In genomic region chr1:223747838-223748335, GRCh38 we compare ENCODE assay signal across 9 cellular contexts. TPM values are rescaled to one million over a fixed set of nuclear protein-coding genes. Genes with fewer than 3 reads are reported as not detected.
DNase-seq lines count a peak whose midpoint lies in the region; TF ChIP-seq lines count a peak whose summit lies in the region.
"Had no signal": no experiment of that assay in that cellular context is flagged by ENCODE, and none has a peak within 500 bp of the region (broad histone marks: within the 10 kb centered on the region; RNA-seq: fewer than 3 reads in every experiment).

No MANE protein-coding gene starts in this region.

- 90 to 100% methylated on average over 3 of the region's 4 CpGs for WGBS in mesodermal cell (ENCODE audit: insufficient coverage in 2 of 2), 2 experiments

- peaks cover 9% of the 10 kb centered on the region for H3K4me1 Mint-ChIP-seq in activated naive CD8-positive, alpha-beta T cell (ENCODE audit: low read depth)
- peaks cover 2% of the 10 kb centered on the region for H3K4me1 Mint-ChIP-seq in activated naive CD8-positive, alpha-beta T cell treated with anti-CD3 and anti-CD28 coated beads for 36 hours

- H3K4me3 ChIP-seq in breast epithelium: no peak overlapping the region
- no peak overlapping the region for H3K4me3 ChIP-seq in mesodermal cell (ENCODE audit: extremely low read depth, insufficient read depth, low read length, poor library complexity, severe bottlenecking)
- H3K4me3 ChIP-seq in uterus: no peak overlapping the region

- intact Hi-C loops in breast epithelium (cut with DNase I; ENCODE audit: low total_unique reads) (loop anchor here (5.0 kb wide), 1 partner anchor 46 kb away; no protein-coding TSS in a partner anchor), uterus (cut with DNase I; ENCODE audit: low total_unique reads) (loop anchor here (5.0 kb wide), 2 partner anchors 36 to 51 kb away; partner anchors contain the start of gene CAPN2)

- H3K27me3 ChIP-seq in breast epithelium (no peaks in the 10 kb centered on the region), uterus (no peaks in the 10 kb centered on the region)

- no peak overlapping the region for H3K27ac Mint-ChIP-seq in activated naive CD8-positive, alpha-beta T cell
- H3K27ac Mint-ChIP-seq in activated naive CD8-positive, alpha-beta T cell treated with anti-CD3 and anti-CD28 coated beads for 36 hours: no peak overlapping the region

- H3K9me3 ChIP-seq in breast epithelium (no peaks in the 10 kb centered on the region), mesodermal cell (ENCODE audit: control insufficient read depth, low read length) (no peaks in the 10 kb centered on the region), uterus (no peaks in the 10 kb centered on the region)

- H3K36me3 ChIP-seq in breast epithelium: peaks cover 2% of the 10 kb centered on the region
- peaks cover 94% of the 10 kb centered on the region for H3K36me3 ChIP-seq in mesodermal cell (ENCODE audit: control insufficient read depth, insufficient read depth, low read length)
- H3K36me3 ChIP-seq in uterus: no peaks in the 10 kb centered on the region

- no peaks in the 10 kb centered on the region for H3K9me3 Mint-ChIP-seq in activated naive CD8-positive, alpha-beta T cell (ENCODE audit: low read depth)
- H3K9me3 Mint-ChIP-seq in activated naive CD8-positive, alpha-beta T cell treated with anti-CD3 and anti-CD28 coated beads for 36 hours: no peaks in the 10 kb centered on the region

- TF ChIP-seq CTCF in breast epithelium (IDR thresholded peaks at IDR 0.05) (no peak), uterus (IDR thresholded peaks at IDR 0.05) (no peak)

- no peaks in the 10 kb centered on the region for H3K27me3 Mint-ChIP-seq in activated naive CD8-positive, alpha-beta T cell
- no peaks in the 10 kb centered on the region for H3K27me3 Mint-ChIP-seq in activated naive CD8-positive, alpha-beta T cell treated with anti-CD3 and anti-CD28 coated beads for 36 hours

- H3K36me3 Mint-ChIP-seq in activated naive CD8-positive, alpha-beta T cell: peaks cover 15% of the 10 kb centered on the region
- peaks cover 9% of the 10 kb centered on the region for H3K36me3 Mint-ChIP-seq in activated naive CD8-positive, alpha-beta T cell treated with anti-CD3 and anti-CD28 coated beads for 36 hours

- peak overlapping the region; percentile 27 for H3K4me3 Mint-ChIP-seq in activated naive CD8-positive, alpha-beta T cell
- H3K4me3 Mint-ChIP-seq in activated naive CD8-positive, alpha-beta T cell treated with anti-CD3 and anti-CD28 coated beads for 36 hours: no peak overlapping the region

- no peak for TF ChIP-seq POLR2A in breast epithelium (IDR thresholded peaks at IDR 0.05)
- TF ChIP-seq POLR2A in uterus (IDR thresholded peaks at IDR 0.05): no peak

- no peak for DNase-seq in activated naive CD8-positive, alpha-beta T cell treated with anti-CD3 and anti-CD28 coated beads for 36 hours
- DNase-seq in breast epithelium (ENCODE audit: low spot score in 2 of 2) (no peak), uterus (peak; percentile 48 to 66), NOMO-1 treated with dmso at 0.1 percent for 144 hours (lab: John Stamatoyannopoulos, UW; ENCODE audit: unreplicated experiment) (no peak), 8988T (no peak), DMS153 treated with DMSO at 0.1 percent for 48 hours (lab: John Stamatoyannopoulos, UW; ENCODE audit: unreplicated experiment) (no peak)
- DNase-seq: NCI-H446 treated with DMSO at 0.1 percent for 48 hours had no signal

- H3K4me1 ChIP-seq in breast epithelium (no peaks in the 10 kb centered on the region), mesodermal cell (ENCODE audit: control insufficient read depth, insufficient read depth, low read length, poor library complexity, severe bottlenecking) (peaks cover 42% of the 10 kb centered on the region), uterus (no peaks in the 10 kb centered on the region)

- peak overlapping the region; percentile 68 to 69 for H3K27ac ChIP-seq in breast epithelium
- peak overlapping the region; percentile 79 for H3K27ac ChIP-seq in mesodermal cell (ENCODE audit: low read depth, low read length, severe bottlenecking)
- peak overlapping the region; percentile 83 to 86 for H3K27ac ChIP-seq in uterus

RNA-seq across cellular contexts. Expression of gene CAPN2, which starts 35.5 kb away (rescaled TPM):
- total RNA-seq in activated naive CD8-positive, alpha-beta T cell treated with anti-CD3 and anti-CD28 coated beads for 36 hours: 10 to 100 TPM; 23.6 to 24.3 TPM
- total RNA-seq in breast epithelium (100 to 1,000 TPM; 162 to 192 (median 164) TPM), uterus (100 to 1,000 TPM in 3 of 4 donors, 10 to 100 TPM in 1; 96.5 to 170 (median 117) TPM)
- 244 TPM for polyA plus RNA-seq in mesodermal cell (2013, experiment 1 of 2)
- 240 TPM for polyA plus RNA-seq in mesodermal cell (2013, experiment 2 of 2)

Comparison
In these comparisons a context has a peak if more than half of its experiments do, and no peak if none do; other contexts are left out.
1. DNase-seq: peak in uterus (2 of 2); none in activated naive CD8-positive, alpha-beta T cell treated with anti-CD3 and anti-CD28 coated beads for 36 hours (single experiment), breast epithelium (0 of 2), NOMO-1 treated with dmso at 0.1 percent for 144 hours (single experiment), 8988T (single experiment) and DMS153 treated with DMSO at 0.1 percent for 48 hours (single experiment).
2. Peak in every context shown above with its lines, with median percentiles within 50 percentile points of each other: H3K27ac ChIP-seq.